In the genomic region with DNA sequence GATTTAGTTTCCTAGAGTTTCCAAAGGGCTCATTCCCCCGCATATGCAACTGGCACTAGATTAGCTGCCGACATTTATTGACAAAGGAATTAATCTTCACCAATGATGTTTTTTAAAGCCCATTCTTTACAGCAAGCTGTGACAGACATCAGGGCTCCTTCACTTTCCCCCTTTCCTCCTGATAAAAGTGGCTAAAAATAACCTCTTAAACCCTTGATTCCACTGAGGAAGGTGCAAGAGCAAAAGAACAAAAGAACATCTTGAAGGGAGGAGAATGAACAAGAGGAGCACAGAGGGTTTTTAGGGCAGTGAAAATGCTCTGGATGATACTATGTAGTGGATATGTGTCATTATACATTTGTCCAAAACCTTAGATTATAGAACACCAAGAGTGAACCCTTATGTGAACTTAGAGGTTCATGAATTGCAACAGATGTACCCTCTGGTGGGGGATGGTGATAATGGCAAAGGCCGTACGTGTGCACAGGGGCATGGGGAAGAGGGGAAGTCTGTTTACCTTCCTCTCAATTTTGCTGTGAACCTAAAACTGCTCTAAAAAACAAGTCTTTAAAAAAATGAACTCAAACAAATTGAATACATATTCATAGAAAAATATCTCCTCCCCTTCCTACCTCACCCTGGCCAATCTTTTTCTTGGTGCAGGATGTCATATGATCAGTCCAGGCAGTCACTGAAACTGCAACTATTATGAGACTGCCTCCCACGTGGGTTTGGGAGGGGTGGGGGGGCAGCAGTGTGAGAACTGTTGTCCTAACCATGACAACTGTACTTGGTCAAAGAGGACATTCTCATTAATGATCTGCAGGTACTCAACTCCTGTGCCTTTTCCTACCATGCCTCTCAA, we compare ENCODE assay signal across 11 cellular contexts.
DNase-seq lines count a peak whose midpoint lies in the region; ATAC-seq and TF ChIP-seq lines count a peak whose summit lies in the region.
"Had no signal": no experiment of that assay in that cellular context is flagged by ENCODE, and none has a peak within 500 bp of the region (broad histone marks: within the 10 kb centered on the region; RNA-seq: fewer than 3 reads in every experiment).

No MANE protein-coding gene starts in this region.

- no peak overlapping the region for H3K4me3 Mint-ChIP-seq in CD8-positive, alpha-beta T cell
- H3K4me3 Mint-ChIP-seq: activated CD4-positive, alpha-beta T cell treated with anti-CD3 and anti-CD28 coated beads, Interleukin-2, amount 10 ng/mL, durations not matched to agents 7 days and 5 days had no signal

- peaks cover 5% of the 10 kb centered on the region for H3K4me1 Mint-ChIP-seq in CD8-positive, alpha-beta T cell (ENCODE audit: low read depth)
- H3K4me1 Mint-ChIP-seq: activated CD4-positive, alpha-beta T cell treated with anti-CD3 and anti-CD28 coated beads, Interleukin-2, amount 10 ng/mL, durations not matched to agents 7 days and 5 days had no signal

- CTCF ChIA-PET in CD8-positive, alpha-beta T cell (lab: Charles Lee) = no interaction called here

- no peak overlapping the region for H3K27ac ChIP-seq in CD8-positive, alpha-beta T cell (ENCODE audit: low read depth, low read length)
- H3K27ac ChIP-seq: gastrocnemius medialis had no signal

- H3K36me3 Mint-ChIP-seq in CD8-positive, alpha-beta T cell = no peaks in the 10 kb centered on the region

- no peak for ATAC-seq in CD8-positive, alpha-beta T cell
- peak; percentile 80 for ATAC-seq in GM18873 (IDR thresholded peaks at IDR 0.05; ENCODE audit: low FRiP score, unreplicated experiment)
- peak; percentile 85 for ATAC-seq in HG02623 (IDR thresholded peaks at IDR 0.05; ENCODE audit: unreplicated experiment)
- peak; percentile 89 for ATAC-seq in HG03571 (IDR thresholded peaks at IDR 0.05; ENCODE audit: unreplicated experiment)

- TF ChIP-seq CTCF in CD8-positive, alpha-beta T cell (IDR thresholded peaks at IDR 0.05) = no peak

- no peaks in the 10 kb centered on the region for H3K36me3 ChIP-seq in CD8-positive, alpha-beta T cell (ENCODE audit: insufficient read depth, low read length)
- H3K36me3 ChIP-seq: gastrocnemius medialis had no signal

- no peaks in the 10 kb centered on the region for H3K27me3 Mint-ChIP-seq in CD8-positive, alpha-beta T cell (ENCODE audit: low read depth)
- H3K27me3 Mint-ChIP-seq: activated CD4-positive, alpha-beta T cell treated with anti-CD3 and anti-CD28 coated beads, Interleukin-2, amount 10 ng/mL, durations not matched to agents 7 days and 5 days had no signal

- no peaks in the 10 kb centered on the region for H3K4me1 ChIP-seq in CD8-positive, alpha-beta T cell (ENCODE audit: insufficient read depth, low read length)

- POLR2A ChIA-PET in CD8-positive, alpha-beta T cell (lab: Charles Lee) = no interaction called here

- H3K27ac Mint-ChIP-seq in CD8-positive, alpha-beta T cell = peak overlapping the region; percentile 6
- H3K27ac Mint-ChIP-seq: activated CD4-positive, alpha-beta T cell treated with anti-CD3 and anti-CD28 coated beads, Interleukin-2, amount 10 ng/mL, durations not matched to agents 7 days and 5 days had no signal

- H3K27me3 ChIP-seq in CD8-positive, alpha-beta T cell (ENCODE audit: insufficient read depth, low read length) = no peaks in the 10 kb centered on the region
- H3K27me3 ChIP-seq: gastrocnemius medialis had no signal

- H3K9me3 ChIP-seq in CD8-positive, alpha-beta T cell (ENCODE audit: low read length) = no peaks in the 10 kb centered on the region
- H3K9me3 ChIP-seq: gastrocnemius medialis had no signal

- intact Hi-C loops in CD8-positive, alpha-beta T cell (cut with DNase I, micrococcal nuclease) = no loop called here

- H3K9me3 Mint-ChIP-seq in CD8-positive, alpha-beta T cell = no peaks in the 10 kb centered on the region
- H3K9me3 Mint-ChIP-seq: activated CD4-positive, alpha-beta T cell treated with anti-CD3 and anti-CD28 coated beads, Interleukin-2, amount 10 ng/mL, durations not matched to agents 7 days and 5 days had no signal

- DNase-seq in CD8-positive, alpha-beta T cell = no peak
- DNase-seq in cerebellar cortex (ENCODE audit: low spot score) (no peak), NCI-H748 treated with DMSO at 0.1 percent for 48 hours (lab: John Stamatoyannopoulos, UW) (no peak), T-helper 1 cell (no peak), dedifferentiated amniotic fluid mesenchymal stem cell (ENCODE audit: extremely low spot score) (no peak)
- DNase-seq: activated CD4-positive, alpha-beta T cell treated with anti-CD3 and anti-CD28 coated beads, Interleukin-2, amount 10 ng/mL, durations not matched to agents 7 days and 5 days; DND-41; gastrocnemius medialis had no signal

- H3K4me3 ChIP-seq in CD8-positive, alpha-beta T cell (ENCODE audit: low read depth, low read length) = no peak overlapping the region
- H3K4me3 ChIP-seq: gastrocnemius medialis had no signal
